8 cellular contexts compared by ENCODE assay signal in genomic region chr15:40764766-40765136, GRCh38. TPM values are rescaled to one million over a fixed set of nuclear protein-coding genes. Genes with fewer than 3 reads are reported as not detected.
DNase-seq lines count a peak whose midpoint lies in the region; ATAC-seq and TF ChIP-seq lines count a peak whose summit lies in the region.

No MANE protein-coding gene starts in this region.

- H3K27ac Mint-ChIP-seq in natural killer cell: peak overlapping the region; percentile 87 to 91

- ATAC-seq in natural killer cell: peak in 1 of 3 donors; percentile 7

- H3K27me3 Mint-ChIP-seq in natural killer cell (ENCODE audit: low read depth in 2 of 2): no peaks in the 10 kb centered on the region

- H4K20me1 ChIP-seq in BLaER1: peaks cover 37% of the 10 kb centered on the region; the same call in 1 of the 2 replicates

- intact Hi-C loops in natural killer cell (cut with micrococcal nuclease): loop anchor here (1.0 kb wide), 2 partner anchors 12 to 43 kb away; partner anchors contain the start of genes DNAJC17 and ZFYVE19

- TF ChIP-seq CTCF in LNCaP clone FGC (IDR thresholded peaks at IDR 0.05; ENCODE audit: control insufficient read depth, extremely low read depth, insufficient read depth) (no peak), natural killer cell (IDR thresholded peaks at IDR 0.05) (no peak)

- H3K36me3 ChIP-seq in BLaER1 (0 out of 2 replicates have a peak, but pooled peaks cover 11% of the 10 kb centered on the region), duodenal mucosa (ENCODE audit: control insufficient read depth in 1 of 2, insufficient read depth in 2 of 2, low read length in 2 of 2) (peaks cover 0 to 17% of the 10 kb centered on the region in 2 donors)

- H3K27ac ChIP-seq in BLaER1: peak overlapping the region; percentile 83
- peak overlapping the region; percentile 85 for H3K27ac ChIP-seq in duodenal mucosa (ENCODE audit: low read depth, low read length)

- peak overlapping the region; percentile 99 for H3K4me2 ChIP-seq in BLaER1

- no peaks in the 10 kb centered on the region for H3K9me3 Mint-ChIP-seq in natural killer cell

- peak overlapping the region; percentile 85 for H3K4me3 Mint-ChIP-seq in natural killer cell

- H3K9me3 ChIP-seq in BLaER1 (no peaks in the 10 kb centered on the region), duodenal mucosa (ENCODE audit: control insufficient read depth in 1 of 2, low read length in 2 of 2) (no peaks in the 10 kb centered on the region)

- H3K4me3 ChIP-seq in BLaER1 (peak overlapping the region; percentile 78), LNCaP clone FGC (ENCODE audit: low read depth, low read length) (peak overlapping the region; percentile 67), duodenal mucosa (ENCODE audit: low read depth in 1 of 2, low read length in 2 of 2) (peak overlapping the region; percentile 79 to 81)

- H3K9ac ChIP-seq in BLaER1 (peak overlapping the region; percentile 77), duodenal mucosa (ENCODE audit: low read depth in 1 of 2, low read length in 2 of 2) (peak overlapping the region; percentile 76 to 79)

- H3K4me1 ChIP-seq in BLaER1 (peaks cover 81% of the 10 kb centered on the region), duodenal mucosa (ENCODE audit: control insufficient read depth in 1 of 2, insufficient read depth in 2 of 2, low read length in 2 of 2) (peaks cover 53 to 61% of the 10 kb centered on the region in 2 donors)

- DNase-seq in LNCaP clone FGC (ENCODE audit: low read depth): no peak
- no peak for DNase-seq in natural killer cell
- DNase-seq in SIG-M5 treated with dmso at 0.1 percent for 504 hours (lab: John Stamatoyannopoulos, UW; ENCODE audit: unreplicated experiment): no peak
- no peak for DNase-seq in SW 1271 (lab: John Stamatoyannopoulos, UW)
- DNase-seq in stimulated activated CD4-positive, alpha-beta T cell treated with anti-CD3 and anti-CD28 coated beads, Interleukin-12 subunit alpha, Interleukin-12 subunit beta, amount 100 ng/mL, for 4 hours: no peak
- no peak for DNase-seq in NOMO-1 treated with dmso at 0.1 percent for 144 hours (lab: John Stamatoyannopoulos, UW; ENCODE audit: unreplicated experiment)

- peaks cover 35 to 57% of the 10 kb centered on the region in 2 donors for H3K4me1 Mint-ChIP-seq in natural killer cell

- peaks cover 7% of the 10 kb centered on the region; the same call in 1 of the 2 replicates for H3K27me3 ChIP-seq in BLaER1
- peaks cover 0 to 4% of the 10 kb centered on the region in 2 donors for H3K27me3 ChIP-seq in duodenal mucosa (ENCODE audit: control insufficient read depth in 1 of 2, insufficient read depth in 2 of 2, low read length in 2 of 2)

- no peaks in the 10 kb centered on the region for H3K36me3 Mint-ChIP-seq in natural killer cell

RNA-seq across cellular contexts. Expression of gene GCHFR, which starts 0.9 kb away (rescaled TPM):
- 10 to 100 TPM; 17.5 to 25.9 (median 25.9) TPM for total RNA-seq in natural killer cell

RNA-seq across cellular contexts. Expression of gene C15orf62, which starts 5.0 kb away (rescaled TPM):
- 1 to 10 TPM in 1 of 3 donors, under 1 TPM in 2; 0.64 to 1.4 (median 0.80) TPM for total RNA-seq in natural killer cell

RNA-seq across cellular contexts. Expression of gene RMDN3, which starts 9.7 kb away (rescaled TPM):
- 10 to 100 TPM; 52.8 to 82.3 (median 72.0) TPM for total RNA-seq in natural killer cell

RNA-seq across cellular contexts. Expression of gene ZFYVE19, which starts 42.1 kb away (rescaled TPM):
- total RNA-seq in natural killer cell: 10 to 100 TPM; 16.4 to 19.7 (median 18.5) TPM

RNA-seq across cellular contexts. Expression of gene DNAJC17, which starts 42.5 kb away (rescaled TPM):
- 10 to 100 TPM; 36.2 to 64.9 (median 50.0) TPM for total RNA-seq in natural killer cell
